19 cellular contexts compared by ENCODE assay signal in genomic region chr16:83682126-83682857, GRCh38.
DNase-seq lines count a peak whose midpoint lies in the region; ATAC-seq, FAIRE-seq and TF ChIP-seq lines count a peak whose summit lies in the region.
"Had no signal": no experiment of that assay in that cellular context is flagged by ENCODE, and none has a peak within 500 bp of the region (broad histone marks: within the 10 kb centered on the region; RNA-seq: fewer than 3 reads in every experiment).

No MANE protein-coding gene starts in this region.

- no peak overlapping the region for H3K4me3 ChIP-seq in SJSA1

- peaks cover 17% of the 10 kb centered on the region for H3K4me1 ChIP-seq in SJSA1 (replicated peaks)
- H3K4me1 ChIP-seq: Caco-2 had no signal

- peak overlapping the region; percentile 51 for H3K27ac ChIP-seq in SJSA1
- H3K27ac ChIP-seq: HL-60 had no signal

- no peaks in the 10 kb centered on the region for H3K36me3 Mint-ChIP-seq in glutamatergic neuron (ENCODE audit: unreplicated experiment)

- peak overlapping the region; percentile 73 for H3K27ac Mint-ChIP-seq in glutamatergic neuron (ENCODE audit: unreplicated experiment)
- H3K27ac Mint-ChIP-seq: CD4-positive, alpha-beta T cell; HFFc6 had no signal

- H3K27me3 Mint-ChIP-seq in glutamatergic neuron (ENCODE audit: unreplicated experiment) = peaks cover 3% of the 10 kb centered on the region

- no peaks in the 10 kb centered on the region for H3K36me3 ChIP-seq in SJSA1

- no peaks in the 10 kb centered on the region for H3K9me3 ChIP-seq in SJSA1 (replicated peaks)
- H3K9me3 ChIP-seq: Caco-2 had no signal

- TF ChIP-seq CTCF in glutamatergic neuron (IDR thresholded peaks at IDR 0.05; ENCODE audit: partially characterized antibody, unreplicated experiment) = no peak

- peaks cover 31% of the 10 kb centered on the region for H3K4me1 Mint-ChIP-seq in glutamatergic neuron (ENCODE audit: low read depth, unreplicated experiment)

- no peaks in the 10 kb centered on the region for H3K9me3 Mint-ChIP-seq in glutamatergic neuron (ENCODE audit: unreplicated experiment)
- H3K9me3 Mint-ChIP-seq: CD4-positive, alpha-beta T cell had no signal

- ATAC-seq in GM18909 (IDR thresholded peaks at IDR 0.05; ENCODE audit: poor library complexity, unreplicated experiment) (no peak), HG02970 (IDR thresholded peaks at IDR 0.05; ENCODE audit: low FRiP score, unreplicated experiment) (no peak)

- peak; percentile 65 for FAIRE-seq in HTR-8/SVneo (lab: Jason Lieb, UNC)
- FAIRE-seq: G401.6 had no signal

- no peak for DNase-seq in HTR-8/SVneo (ENCODE audit: insufficient read length, low spot score)
- peak; percentile 53 to 62 for DNase-seq in SJSA1 (ENCODE audit: low read depth in 1 of 2, low spot score in 2 of 2)
- no peak for DNase-seq in glutamatergic neuron
- peak; percentile 46 for DNase-seq in renal cortical epithelial cell (ENCODE audit: low read depth)
- DNase-seq in activated CD4-positive, CD25-positive, alpha-beta regulatory T cell treated with anti-CD3 and anti-CD28 coated beads, Interleukin-2, amount 50 U/mL, for 72 hours = no peak
- DNase-seq: ACHN; Caco-2; CD4-positive, alpha-beta T cell; HFFc6; Kasumi-1; MM.1S; NCI-H146; NCI-H2029 treated with DMSO at 0.1 percent for 48 hours; NCI-H2171; NCI-H69 had no signal

- H3K27me3 ChIP-seq in SJSA1 (replicated peaks) = no peaks in the 10 kb centered on the region

- peak overlapping the region; percentile 55 for H3K4me3 Mint-ChIP-seq in glutamatergic neuron (ENCODE audit: unreplicated experiment)
- H3K4me3 Mint-ChIP-seq: CD4-positive, alpha-beta T cell; HFFc6 had no signal

Comparison
In these comparisons a context has a peak if more than half of its experiments do, and no peak if none do; other contexts are left out.
1. DNase-seq: peak in SJSA1 (2 of 2) and renal cortical epithelial cell (single experiment); none in HTR-8/SVneo (single experiment), glutamatergic neuron (single experiment) and activated CD4-positive, CD25-positive, alpha-beta regulatory T cell treated with anti-CD3 and anti-CD28 coated beads, Interleukin-2, amount 50 U/mL, for 72 hours (single experiment).